In the genomic region with DNA sequence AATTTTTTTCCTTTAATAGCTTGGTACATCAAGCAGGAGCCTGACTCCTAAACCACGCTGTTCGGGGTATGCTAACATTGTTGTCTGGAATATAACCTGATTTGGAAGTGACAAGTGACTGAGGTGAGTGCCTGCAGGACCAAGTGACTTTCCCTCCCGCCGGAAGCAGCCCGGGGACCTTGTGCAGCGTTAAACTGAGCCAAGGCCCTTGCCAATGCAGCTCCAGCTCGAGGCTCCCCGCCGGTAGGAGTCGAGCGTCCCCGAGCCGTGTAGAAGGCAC, we compare ENCODE assay signal across 8 cellular contexts. TPM values are rescaled to one million over a fixed set of nuclear protein-coding genes. Genes with fewer than 3 reads are reported as not detected.
A peak's percentile ranks its signal among the peaks of the same experiment; 100 is the strongest.
DNase-seq lines count a peak whose midpoint lies in the region; ATAC-seq, FAIRE-seq and TF ChIP-seq lines count a peak whose summit lies in the region.

No MANE protein-coding gene starts in this region.

- 55 to 95% methylated on average over 4 to 6 of the region's 13 CpGs for WGBS in lower leg skin, 2 donors

- no peak overlapping the region for H3K27ac Mint-ChIP-seq in astrocyte (ENCODE audit: unreplicated experiment)

- FAIRE-seq in astrocyte (lab: Jason Lieb, UNC), result no peak

- H3K27me3 ChIP-seq in astrocyte (ENCODE audit: insufficient read depth, low read length) (no peaks in the 10 kb centered on the region), vagina (no peaks in the 10 kb centered on the region)

- no peak for TF ChIP-seq POLR2A in lower leg skin (IDR thresholded peaks at IDR 0.05)
- no peak for TF ChIP-seq POLR2A in vagina (IDR thresholded peaks at IDR 0.05)

- DNase-seq in Right ventricle myocardium inferior (ENCODE audit: missing footprints), result peak; percentile 74
- no peak for DNase-seq in cardiac septum (ENCODE audit: low spot score)
- DNase-seq in astrocyte (ENCODE audit: low read depth), result no peak
- DNase-seq in lower leg skin (ENCODE audit: low spot score in 2 of 2), result no peak
- no peak for DNase-seq in vagina (ENCODE audit: extremely low spot score in 2 of 2)
- no peak for DNase-seq in GDM1 (lab: John Stamatoyannopoulos, UW)

- H3K4me1 ChIP-seq in astrocyte (ENCODE audit: insufficient read depth, low read length) (peaks cover 9% of the 10 kb centered on the region), vagina (peaks cover 18% of the 10 kb centered on the region)

- H2AFZ ChIP-seq in astrocyte (ENCODE audit: low read depth, low read length), result peak overlapping the region; percentile 79

- peak overlapping the region; percentile 92 for H3K4me2 ChIP-seq in astrocyte (ENCODE audit: low read length)

- H3K4me3 Mint-ChIP-seq in astrocyte (ENCODE audit: unreplicated experiment), result peak overlapping the region; percentile 78

- H3K27me3 Mint-ChIP-seq in astrocyte (ENCODE audit: low read depth, unreplicated experiment), result peaks cover 6% of the 10 kb centered on the region

- H3K9me3 Mint-ChIP-seq in astrocyte (ENCODE audit: unreplicated experiment), result no peaks in the 10 kb centered on the region

- no peaks in the 10 kb centered on the region for H3K36me3 Mint-ChIP-seq in astrocyte (ENCODE audit: low read depth, unreplicated experiment)

- H3K36me3 ChIP-seq in astrocyte (ENCODE audit: insufficient read depth, low read length) (no peaks in the 10 kb centered on the region), vagina (no peaks in the 10 kb centered on the region)

- no peak overlapping the region for H3K27ac ChIP-seq in astrocyte (ENCODE audit: low read depth, low read length)
- peak overlapping the region; percentile 34 for H3K27ac ChIP-seq in vagina

- H3K9me3 ChIP-seq in astrocyte (ENCODE audit: insufficient read depth, low read depth, low read length), result no peaks in the 10 kb centered on the region
- no peaks in the 10 kb centered on the region for H3K9me3 ChIP-seq in vagina

- peaks cover 6% of the 10 kb centered on the region for H3K4me1 Mint-ChIP-seq in astrocyte (ENCODE audit: low read depth, unreplicated experiment)

- peak overlapping the region; percentile 61 for H3K9ac ChIP-seq in astrocyte (ENCODE audit: low read length)

- TF ChIP-seq CTCF in astrocyte (IDR thresholded peaks at IDR 0.05; ENCODE audit: insufficient read depth, low read depth, low read length) (no peak), lower leg skin (IDR thresholded peaks at IDR 0.05) (no peak), vagina (IDR thresholded peaks at IDR 0.05) (no peak)

- no peak overlapping the region for H3K4me3 ChIP-seq in astrocyte (ENCODE audit: insufficient read depth, low read depth, low read length)
- H3K4me3 ChIP-seq in lower leg skin (ENCODE audit: low read depth, poor library complexity, severe bottlenecking), result peak overlapping the region; percentile 46
- H3K4me3 ChIP-seq in vagina, result peak overlapping the region; percentile 50 to 60

- H4K20me1 ChIP-seq in astrocyte (ENCODE audit: insufficient read depth, low read length), result no peaks in the 10 kb centered on the region

- intact Hi-C loops in Right ventricle myocardium inferior (cut with DNase I), result loop anchor here (5.0 kb wide), 1 partner anchor 39 kb away; a partner anchor contains a TSS
- intact Hi-C loops in cardiac septum (cut with DNase I), result loop anchor here (2.0 to 5.0 kb wide), 2 partner anchors 54 to 259 kb away; no protein-coding TSS in a partner anchor
- intact Hi-C loops in lower leg skin (cut with DNase I; ENCODE audit: low total_unique reads), result no loop called here
- intact Hi-C loops in vagina (cut with DNase I), result no loop called here

- peak; percentile 38 for ATAC-seq in Right ventricle myocardium inferior
- ATAC-seq in HG02970 (IDR thresholded peaks at IDR 0.05; ENCODE audit: low FRiP score, unreplicated experiment), result no peak
- ATAC-seq in GM19463 (IDR thresholded peaks at IDR 0.05; ENCODE audit: unreplicated experiment), result no peak

- H3K79me2 ChIP-seq in astrocyte (ENCODE audit: insufficient read depth, low read length), result no peaks in the 10 kb centered on the region

RNA-seq across cellular contexts. Expression of a gene that starts 0.7 kb away (rescaled TPM):
- 7.9 TPM for total RNA-seq in Right ventricle myocardium inferior
- 12.8 TPM for total RNA-seq in cardiac septum
- 4.5 and 8.5 TPM in 2 replicates for total RNA-seq in astrocyte
- 1 to 10 TPM; 1.9 to 3.9 (median 2.4) TPM for total RNA-seq in lower leg skin
- total RNA-seq in vagina, result 9.6 TPM

RNA-seq across cellular contexts. Expression of a gene that starts 37.9 kb away (rescaled TPM):
- total RNA-seq in Right ventricle myocardium inferior (27.4 TPM), cardiac septum (22.1 TPM), astrocyte (3.1 and 3.9 TPM in 2 replicates), lower leg skin (1 to 10 TPM; 4.3 to 8.6 (median 5.6) TPM), vagina (14.7 TPM)

Comparison
In these comparisons a context has a peak if more than half of its experiments do, and no peak if none do; other contexts are left out.
1. intact Hi-C loops: an anchor here in Right ventricle myocardium inferior (5.0 kb wide) and cardiac septum (2.0 to 5.0 kb wide); none called in lower leg skin and vagina.